24 cellular contexts compared by ENCODE assay signal in the genomic region with DNA sequence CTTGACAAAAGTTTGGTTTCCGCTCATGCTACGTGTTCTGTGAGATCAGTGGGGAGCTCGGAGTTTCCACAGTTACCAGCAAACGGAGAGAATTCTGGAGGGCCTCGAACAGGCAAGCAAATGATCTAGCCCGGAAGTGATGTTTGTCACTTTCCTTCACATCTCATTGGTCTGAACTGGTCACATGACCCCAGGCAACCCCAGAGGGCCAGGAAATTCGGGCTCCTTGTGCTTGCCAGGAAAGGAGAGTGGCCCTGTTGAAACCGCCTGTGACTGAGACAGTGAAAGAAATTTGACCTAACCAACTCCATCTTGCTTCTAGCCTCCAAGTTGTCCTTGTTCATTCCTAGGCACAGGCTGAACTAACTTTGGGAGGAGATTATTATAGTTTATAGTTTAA. TPM values are rescaled to one million over a fixed set of nuclear protein-coding genes. Genes with fewer than 3 reads are reported as not detected.
A peak's percentile ranks its signal among the peaks of the same experiment; 100 is the strongest.
DNase-seq lines count a peak whose midpoint lies in the region; ATAC-seq and TF ChIP-seq lines count a peak whose summit lies in the region.
"Had no signal": no experiment of that assay in that cellular context is flagged by ENCODE, and none has a peak within 500 bp of the region (broad histone marks: within the 10 kb centered on the region; RNA-seq: fewer than 3 reads in every experiment).

No MANE protein-coding gene starts in this region.

- DNase-seq in CMK (ENCODE audit: low read depth): peak; percentile 4
- DNase-seq in SK-N-DZ (ENCODE audit: low spot score): peak; percentile 40
- DNase-seq in iPS-NIHi11 (ENCODE audit: low spot score): peak; percentile 56
- no peak for DNase-seq in CD1c-positive myeloid dendritic cell (ENCODE audit: extremely low spot score)
- no peak for DNase-seq in KBM-7
- DNase-seq: activated naive CD4-positive, alpha-beta T cell treated with anti-CD3 and anti-CD28 coated beads, Interleukin-2, amount 50 U/mL, for 16 hours; activated T-cell treated with anti-CD3 and anti-CD28 coated beads, Interleukin-2, amount 50 U/mL, for 72 hours; CD4-positive, CD25-positive, alpha-beta regulatory T cell; cerebellar nuclear complex; effector memory CD8-positive, alpha-beta T cell; H9; left lung; MM.1S; mucosa of descending colon; NCI-H187; NCI-H446; NK-92 treated with Interleukin-12 subunit alpha and Interleukin-12 subunit beta, amount 100 ng/mL, for 24 hours; Peyer's patch; psoas muscle; stimulated activated naive CD4-positive, alpha-beta T cell treated with Interleukin-2 at 50 U/mL for 16 hours; T1000 had no signal

- ATAC-seq in GM19452 (IDR thresholded peaks at IDR 0.05; ENCODE audit: unreplicated experiment) (no peak), GM19324 (IDR thresholded peaks at IDR 0.05; ENCODE audit: low FRiP score, unreplicated experiment) (no peak)
- ATAC-seq: activated T-cell treated with anti-CD3 and anti-CD28 coated beads, Interleukin-2, amount 50 U/mL, for 72 hours; effector memory CD8-positive, alpha-beta T cell; left lung; mucosa of descending colon; psoas muscle had no signal

- TF ChIP-seq EP300 in Ishikawa (IDR thresholded peaks at IDR 0.05; ENCODE audit: borderline replicate concordance): no peak

- TF ChIP-seq RAD21 in Ishikawa (IDR thresholded peaks at IDR 0.05; ENCODE audit: low read depth): no peak

- in situ Hi-C loops in KBM-7 (cut with MboI; ENCODE audit: low pct_unique_long_range_greater_than_20kb, low sequenced_read_pairs): no loop called here

TF ChIP-seq in Ishikawa, 13 proteins besides CTCF, POLR2A, EP300 and RAD21:
- TF ChIP-seq CEBPB (IDR thresholded peaks at IDR 0.05) (no peak), ZBTB7A (IDR thresholded peaks at IDR 0.05; ENCODE audit: low read depth) (no peak), FOXM1 (IDR thresholded peaks at IDR 0.05; ENCODE audit: borderline replicate concordance, low read depth) (no peak)
- TF ChIP-seq, protein P1, sequence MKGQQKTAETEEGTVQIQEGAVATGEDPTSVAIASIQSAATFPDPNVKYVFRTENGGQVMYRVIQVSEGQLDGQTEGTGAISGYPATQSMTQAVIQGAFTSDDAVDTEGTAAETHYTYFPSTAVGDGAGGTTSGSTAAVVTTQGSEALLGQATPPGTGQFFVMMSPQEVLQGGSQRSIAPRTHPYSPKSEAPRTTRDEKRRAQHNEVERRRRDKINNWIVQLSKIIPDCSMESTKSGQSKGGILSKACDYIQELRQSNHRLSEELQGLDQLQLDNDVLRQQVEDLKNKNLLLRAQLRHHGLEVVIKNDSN (IDR thresholded peaks at IDR 0.05): peak; percentile 80

RNA-seq across cellular contexts. Expression of a gene that starts 23.0 kb away (rescaled TPM):
- not detected in 2 replicates for polyA plus RNA-seq in SK-N-DZ (2014; cell fraction: cytosol; rRNA removed)
- not detected in 2 replicates for polyA plus RNA-seq in SK-N-DZ (2014; cell fraction: nucleus; rRNA removed)
- polyA plus RNA-seq: CD4-positive, CD25-positive, alpha-beta regulatory T cell; psoas muscle had no signal

RNA-seq across cellular contexts. Expression of a gene that starts 26.7 kb away (rescaled TPM):
- 20.5 and 21.3 TPM in 2 replicates for polyA plus RNA-seq in SK-N-DZ (2014; cell fraction: cytosol; rRNA removed)
- polyA plus RNA-seq in SK-N-DZ (2014; cell fraction: nucleus; rRNA removed): 9.5 and 12.6 TPM in 2 replicates

Comparison
In these comparisons a context has a peak if more than half of its experiments do, and no peak if none do; other contexts are left out.
1. DNase-seq: peak in CMK (single experiment), SK-N-DZ (single experiment) and iPS-NIHi11 (single experiment); none in CD1c-positive myeloid dendritic cell (single experiment) and KBM-7 (single experiment).